Comparison of ENCODE assay signal across 10 cellular contexts in the genomic region with DNA sequence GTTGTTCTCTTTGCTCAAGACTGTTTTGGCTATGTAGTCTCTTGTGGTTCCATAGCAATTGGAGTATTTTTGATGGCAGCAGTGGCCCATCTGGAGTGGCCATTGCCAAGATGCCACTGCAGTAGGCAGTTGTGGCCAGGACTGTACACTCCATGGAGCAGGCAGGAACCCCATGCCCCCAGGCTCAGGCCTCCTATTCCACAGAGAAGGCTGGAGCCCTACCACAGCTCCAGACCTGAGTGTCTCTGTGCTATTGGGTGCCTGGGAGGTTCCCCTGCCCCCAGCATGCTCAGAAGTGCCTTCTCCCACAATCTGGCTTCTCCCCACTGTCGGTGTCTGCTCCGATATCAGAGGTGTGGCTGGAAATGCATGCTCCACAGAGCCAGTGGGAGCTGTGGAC. TPM values are rescaled to one million over a fixed set of nuclear protein-coding genes. Genes with fewer than 3 reads are reported as not detected.
"Had no signal": no experiment of that assay in that cellular context is flagged by ENCODE, and none has a peak within 500 bp of the region (broad histone marks: within the 10 kb centered on the region; RNA-seq: fewer than 3 reads in every experiment).

No MANE protein-coding gene starts in this region.

- H3K4me1 ChIP-seq: HAP-1 had no signal

- DNase-seq: GM23248, GOT3, H7, H9, HCEC 1CT, HFFc6 had no signal

- H3K4me1 Mint-ChIP-seq: GM23338 had no signal

- H3K9me3 Mint-ChIP-seq: HFFc6 had no signal

- H3K4me3 Mint-ChIP-seq: GM23338, H9, HFFc6 had no signal

- H3K27ac Mint-ChIP-seq: GM23338, H9, HFFc6 had no signal

- H3K4me3 ChIP-seq: GM23248, GM23338, HAP-1 had no signal

- H3K9me3 ChIP-seq: HAP-1 had no signal

- H3K36me3 ChIP-seq: HAP-1 had no signal

- H3K27ac ChIP-seq: GM23248 had no signal

RNA-seq across cellular contexts. Expression of gene UBE2NL, which starts 46.9 kb away (rescaled TPM):
- total RNA-seq: GM23248, GM23338, H1, H4, H7, H9, HFFc6 had no signal
- polyA plus RNA-seq: GM23248, GM23338, H1 had no signal
